In genomic region chr16:88865310-88865709, GRCh38 we compare ENCODE assay signal across 8 cellular contexts. TPM values are rescaled to one million over a fixed set of nuclear protein-coding genes. Genes with fewer than 3 reads are reported as not detected.
"Had no signal": no experiment of that assay in that cellular context is flagged by ENCODE, and none has a peak within 500 bp of the region (broad histone marks: within the 10 kb centered on the region; RNA-seq: fewer than 3 reads in every experiment).

No MANE protein-coding gene starts in this region.

- H3K27ac ChIP-seq: HL-60 had no signal

- DNase-seq: IMR-90, KBM-7, KG1 had no signal

- H3K4me3 ChIP-seq: K562 had no signal

RNA-seq across cellular contexts. Expression of gene PABPN1L, which starts 1.1 kb away (rescaled TPM):
- total RNA-seq: HepG2, HT-29, HT1080, IMR-90 had no signal
- polyA plus RNA-seq: HepG2, IMR-90 had no signal
